Comparison of ENCODE assay signal across 8 cellular contexts in genomic region chr10:103659674-103660363, GRCh38.
DNase-seq lines count a peak whose midpoint lies in the region; ATAC-seq and TF ChIP-seq lines count a peak whose summit lies in the region.

No MANE protein-coding gene starts in this region.

- no peaks in the 10 kb centered on the region for H3K27me3 ChIP-seq in right lobe of liver

- CTCF ChIA-PET in activated CD4-positive, alpha-beta T cell treated with anti-CD3 and anti-CD28 coated beads for 36 hours (lab: Charles Lee): interaction anchor here (0.5 to 1.5 kb wide), 5 partner anchors 18 to 1530 kb away, joined by 3 to 14 read pairs (median 4); no protein-coding TSS in a partner anchor

- H3K9me3 ChIP-seq in right lobe of liver: no peaks in the 10 kb centered on the region

- peak overlapping the region; percentile 83 for H3K4me3 Mint-ChIP-seq in activated CD4-positive, alpha-beta T cell treated with anti-CD3 and anti-CD28 coated beads for 36 hours

- POLR2A ChIA-PET in activated CD4-positive, alpha-beta T cell treated with anti-CD3 and anti-CD28 coated beads for 36 hours (lab: Charles Lee): interaction anchor here (0.6 kb wide), 1 partner anchor 189 kb away, joined by 3 read pairs; no protein-coding TSS in a partner anchor

- peaks cover 10% of the 10 kb centered on the region for H3K36me3 Mint-ChIP-seq in activated CD4-positive, alpha-beta T cell treated with anti-CD3 and anti-CD28 coated beads for 36 hours (ENCODE audit: low read depth)

- H3K36me3 ChIP-seq in right lobe of liver: no peaks in the 10 kb centered on the region

- TF ChIP-seq CTCF in right lobe of liver (IDR thresholded peaks at IDR 0.05): peak in 1 of 4 donors; percentile 15

- H3K27ac Mint-ChIP-seq in activated CD4-positive, alpha-beta T cell treated with anti-CD3 and anti-CD28 coated beads for 36 hours: peak overlapping the region; percentile 87

- peak overlapping the region; percentile 42 to 81 (median 65) for H3K4me3 ChIP-seq in right lobe of liver

- peak; percentile 77 for TF ChIP-seq POLR2A in right lobe of liver (IDR thresholded peaks at IDR 0.05)

- peaks cover 5% of the 10 kb centered on the region for H3K4me1 Mint-ChIP-seq in activated CD4-positive, alpha-beta T cell treated with anti-CD3 and anti-CD28 coated beads for 36 hours

- DNase-seq in DMS53 (lab: John Stamatoyannopoulos, UW): peak; percentile 90
- peak; percentile 83 for DNase-seq in HuH-7 (ENCODE audit: low spot score)
- DNase-seq in activated CD4-positive, alpha-beta T cell treated with anti-CD3 and anti-CD28 coated beads for 36 hours: peak; percentile 74
- peak; percentile 70 to 89 (median 85) for DNase-seq in right lobe of liver
- DNase-seq in stimulated activated CD4-positive, alpha-beta T cell treated with anti-CD3 and anti-CD28 coated beads, TNF-alpha, amount 100 ng/mL, for 4 hours (ENCODE audit: low read depth in 3 of 3): peak; percentile 19 to 28 (median 26)
- no peak for DNase-seq in NCI-H2227 treated with DMSO at 0.1 percent for 48 hours (lab: John Stamatoyannopoulos, UW)

- WGBS in right lobe of liver (ENCODE audit: insufficient coverage, low coverage, low lambda C conversion rate, missing lambda C conversion rate): 4% methylated on average over 7 of the region's 11 CpGs

- H3K9me3 Mint-ChIP-seq in activated CD4-positive, alpha-beta T cell treated with anti-CD3 and anti-CD28 coated beads for 36 hours (ENCODE audit: low read depth): peaks cover 6% of the 10 kb centered on the region

- H3K4me1 ChIP-seq in right lobe of liver: peaks cover 0 to 54% (median 11%) of the 10 kb centered on the region in 4 donors

- H3K27me3 Mint-ChIP-seq in activated CD4-positive, alpha-beta T cell treated with anti-CD3 and anti-CD28 coated beads for 36 hours: no peaks in the 10 kb centered on the region

- H3K27ac ChIP-seq in cingulate gyrus (ENCODE audit: low read depth, low read length): peak overlapping the region; percentile 79
- H3K27ac ChIP-seq in right lobe of liver: peak overlapping the region; percentile 37 to 94 (median 92)

- peak; percentile 70 for ATAC-seq in GM19467 (IDR thresholded peaks at IDR 0.05; ENCODE audit: unreplicated experiment)
- ATAC-seq in activated CD4-positive, alpha-beta T cell treated with anti-CD3 and anti-CD28 coated beads for 36 hours: peak; percentile 94
- peak; percentile 82 to 91 (median 86) for ATAC-seq in right lobe of liver

- intact Hi-C loops in activated CD4-positive, alpha-beta T cell treated with anti-CD3 and anti-CD28 coated beads for 36 hours (cut with DNase I, micrococcal nuclease): loop anchor here in 1 of 2 experiments (1.0 kb wide), 1 partner anchor 18 kb away; no protein-coding TSS in a partner anchor
- intact Hi-C loops in right lobe of liver (cut with DNase I): no loop called here
